ENCODE assay signal across 1 cellular context in genomic region chr12:50530532-50530931, GRCh38.
TF ChIP-seq lines count a peak whose summit lies in the region.

No MANE protein-coding gene starts in this region.

TF ChIP-seq in HCT116, 20 proteins besides CTCF, POLR2A, EP300 and RAD21 (continued from another document):
- TF ChIP-seq REST (IDR thresholded peaks at IDR 0.05; ENCODE audit: low read depth), result no peak
- no peak for TF ChIP-seq YY1 (IDR thresholded peaks at IDR 0.05; ENCODE audit: extremely low read depth, insufficient replicate concordance, low read depth, low read length)
- TF ChIP-seq CBX3 (IDR thresholded peaks at IDR 0.05; ENCODE audit: low read depth), result no peak
- TF ChIP-seq POLR2AphosphoS5 (IDR thresholded peaks at IDR 0.05; ENCODE audit: low read depth, low read length), result no peak
